Comparison of ENCODE assay signal across 23 cellular contexts in genomic region chr2:46648141-46648742, GRCh38. TPM values are rescaled to one million over a fixed set of nuclear protein-coding genes. Genes with fewer than 3 reads are reported as not detected.
DNase-seq lines count a peak whose midpoint lies in the region; ATAC-seq, FAIRE-seq and TF ChIP-seq lines count a peak whose summit lies in the region.
"Had no signal": no experiment of that assay in that cellular context is flagged by ENCODE, and none has a peak within 500 bp of the region (broad histone marks: within the 10 kb centered on the region; RNA-seq: fewer than 3 reads in every experiment).

No MANE protein-coding gene starts in this region.

- H3K4me2 ChIP-seq in K562 (ENCODE audit: insufficient read depth, low read length), result no peak overlapping the region

- in situ Hi-C loops in K562 (cut with MboI), result no loop called here

- H4K20me1 ChIP-seq in K562 (replicated peaks; ENCODE audit: control insufficient read depth, insufficient read depth, low read length), result no peaks in the 10 kb centered on the region

- POLR2A ChIA-PET in K562 (lab: Yijun Ruan, JAX), result interaction anchor here (1.7 kb wide), 1 partner anchor 237 kb away, joined by 4 read pairs; no protein-coding TSS in a partner anchor
- POLR2A ChIA-PET in activated CD8-positive, alpha-beta T cell treated with anti-CD3 and anti-CD28 coated beads for 36 hours (lab: Charles Lee), result no interaction called here

- H3K9me1 ChIP-seq in K562 (ENCODE audit: control insufficient read depth, insufficient read depth, low read length), result no peaks in the 10 kb centered on the region

- 28% methylated on average over 7 of the region's 7 CpGs for WGBS in K562 (ENCODE audit: insufficient coverage, low coverage, missing lambda C conversion rate)
- WGBS in prostate gland, result 11% methylated on average over 7 of the region's 7 CpGs

- no peaks in the 10 kb centered on the region; a peak in 1 of 5 replicates for H3K4me1 ChIP-seq in K562 (replicated peaks in 1 of 2; ENCODE audit: control insufficient read depth in 2 of 2, insufficient read depth in 2 of 2, low read length in 2 of 2)
- no peaks in the 10 kb centered on the region for H3K4me1 ChIP-seq in prostate gland (replicated peaks)
- H3K4me1 ChIP-seq in Peyer's patch, result no peaks in the 10 kb centered on the region

- H3K79me2 ChIP-seq in K562 (ENCODE audit: control insufficient read depth, insufficient read depth, low read length), result no peaks in the 10 kb centered on the region

- H3K27me3 Mint-ChIP-seq in activated CD8-positive, alpha-beta T cell treated with anti-CD3 and anti-CD28 coated beads for 36 hours, result no peaks in the 10 kb centered on the region
- H3K27me3 Mint-ChIP-seq: natural killer cell treated with Interleukin-12 subunit alpha and Interleukin-12 subunit beta and Interleukin-15 and Interleukin-18, amount 100 ng/mL, for 72 hours; progenitor cell of endocrine pancreas; T-cell had no signal

- H3K4me1 Mint-ChIP-seq in activated CD8-positive, alpha-beta T cell treated with anti-CD3 and anti-CD28 coated beads for 36 hours (ENCODE audit: low read depth), result peaks cover 5% of the 10 kb centered on the region
- H3K4me1 Mint-ChIP-seq: T-cell had no signal

- H3K27ac Mint-ChIP-seq in activated CD8-positive, alpha-beta T cell treated with anti-CD3 and anti-CD28 coated beads for 36 hours, result no peak overlapping the region
- H3K27ac Mint-ChIP-seq: CD8-positive, alpha-beta T cell; HFFc6; natural killer cell treated with Interleukin-12 subunit alpha and Interleukin-12 subunit beta and Interleukin-15 and Interleukin-18, amount 100 ng/mL, for 72 hours; progenitor cell of endocrine pancreas; T-cell had no signal

- intact Hi-C loops in K562 (cut with micrococcal nuclease), result no loop called here
- intact Hi-C loops in prostate gland (cut with DNase I), result no loop called here
- intact Hi-C loops in activated CD8-positive, alpha-beta T cell treated with anti-CD3 and anti-CD28 coated beads for 36 hours (cut with micrococcal nuclease), result no loop called here

- TF ChIP-seq CTCF in K562 (IDR thresholded peaks at IDR 0.05 in 2 of 3, conservative IDR thresholded peaks at IDR 0.05 in 1 of 3; ENCODE audit: insufficient read depth in 2 of 3, low read depth in 1 of 3, low read length in 3 of 3) (no peak), fibroblast of villous mesenchyme (IDR thresholded peaks at IDR 0.05; ENCODE audit: insufficient read depth, low read depth, low read length) (no peak), prostate gland (IDR thresholded peaks at IDR 0.05) (no peak), Peyer's patch (IDR thresholded peaks at IDR 0.05) (no peak)
- no peak for TF ChIP-seq CTCF in activated CD8-positive, alpha-beta T cell treated with anti-CD3 and anti-CD28 coated beads for 36 hours (IDR thresholded peaks at IDR 0.05)

- H3K4me3 ChIP-seq in K562, result no peak overlapping the region
- no peak overlapping the region for H3K4me3 ChIP-seq in fibroblast of villous mesenchyme (ENCODE audit: low read depth, low read length)
- H3K4me3 ChIP-seq in prostate gland, result no peak overlapping the region
- H3K4me3 ChIP-seq in Peyer's patch, result no peak overlapping the region
- H3K4me3 ChIP-seq: vagina had no signal

- H3K36me3 ChIP-seq in K562 (ENCODE audit: control insufficient read depth, insufficient read depth, low read length) (no peaks in the 10 kb centered on the region), prostate gland (no peaks in the 10 kb centered on the region), Peyer's patch (no peaks in the 10 kb centered on the region)
- H3K36me3 ChIP-seq: vagina had no signal

- no peak overlapping the region for H3K9ac ChIP-seq in K562 (ENCODE audit: insufficient read depth in 1 of 2, low read depth in 2 of 2, low read length in 2 of 2)

- TF ChIP-seq EP300 in K562 (IDR thresholded peaks at IDR 0.05; ENCODE audit: low read length), result no peak

- DNase-seq in DMS 273 treated with DMSO at 0.1 percent for 48 hours (lab: John Stamatoyannopoulos, UW) (peak; percentile 35), K562 (ENCODE audit: extremely low read depth in 1 of 4, low spot score in 3 of 4) (no peak), fibroblast of villous mesenchyme (ENCODE audit: low read depth) (peak; percentile 90), prostate gland (ENCODE audit: low spot score) (peak; percentile 59), HUDEP-2 (lab: John Stamatoyannopoulos, UW; ENCODE audit: unreplicated experiment in 76 of 76) (no peak), HTR-8/SVneo (ENCODE audit: insufficient read length, low spot score) (no peak), Peyer's patch (no peak)
- no peak for DNase-seq in activated CD8-positive, alpha-beta T cell treated with anti-CD3 and anti-CD28 coated beads for 36 hours
- DNase-seq: activated CD4-positive, alpha-beta T cell treated with anti-CD3 and anti-CD28 coated beads, Interleukin-2, amount 50 U/mL, for 48 hours; activated naive CD4-positive, alpha-beta T cell; CD8-positive, alpha-beta T cell; DND-41; effector CD8-positive, alpha-beta T cell; foreskin keratinocyte; HFFc6; NCI-H1105; NCI-H524 treated with DMSO at 0.1 percent for 48 hours; SHP77 treated with DMSO at 0.1 percent for 48 hours; stimulated activated CD4-positive, alpha-beta T cell treated with anti-CD3 and anti-CD28 coated beads, Interleukin-4, amount 100 ng/mL, for 24 hours; T-cell had no signal

- CTCF ChIA-PET in K562 (lab: Yijun Ruan, JAX; ENCODE audit: low intra/inter-chr PET ratio), result interaction anchor here (0.9 kb wide), 1 partner anchor 29 kb away, joined by 4 read pairs; no protein-coding TSS in a partner anchor
- CTCF ChIA-PET in activated CD8-positive, alpha-beta T cell treated with anti-CD3 and anti-CD28 coated beads for 36 hours (lab: Charles Lee), result interaction anchor here (1.1 to 1.2 kb wide), 2 partner anchors 13 to 19 kb away, joined by 3 read pairs; no protein-coding TSS in a partner anchor

- no peak overlapping the region for H3K27ac ChIP-seq in K562 (ENCODE audit: extremely low read depth, low read depth, low read length)
- H3K27ac ChIP-seq in prostate gland, result no peak overlapping the region
- no peak overlapping the region for H3K27ac ChIP-seq in Peyer's patch
- H3K27ac ChIP-seq: foreskin keratinocyte, vagina had no signal

- TF ChIP-seq POLR2A in K562 (conservative IDR thresholded peaks at IDR 0.05) (no peak), prostate gland (IDR thresholded peaks at IDR 0.05) (no peak), Peyer's patch (IDR thresholded peaks at IDR 0.05) (no peak)

- no peaks in the 10 kb centered on the region for H3K9me3 Mint-ChIP-seq in activated CD8-positive, alpha-beta T cell treated with anti-CD3 and anti-CD28 coated beads for 36 hours
- H3K9me3 Mint-ChIP-seq: CD8-positive, alpha-beta T cell; natural killer cell treated with Interleukin-12 subunit alpha and Interleukin-12 subunit beta and Interleukin-15 and Interleukin-18, amount 100 ng/mL, for 72 hours had no signal

- ATAC-seq in K562, result no peak
- no peak for ATAC-seq in activated CD8-positive, alpha-beta T cell treated with anti-CD3 and anti-CD28 coated beads for 36 hours
- ATAC-seq: CD8-positive, alpha-beta T cell; foreskin keratinocyte; natural killer cell treated with Interleukin-12 subunit alpha and Interleukin-12 subunit beta and Interleukin-15 and Interleukin-18, amount 100 ng/mL, for 72 hours; T-cell had no signal

- no peak overlapping the region for H2AFZ ChIP-seq in K562 (ENCODE audit: low read depth, low read length)

- TF ChIP-seq RAD21 in K562 (CRISPR knock-in tag; conservative IDR thresholded peaks at IDR 0.05 in 1 of 2, IDR thresholded peaks at IDR 0.05 in 1 of 2), result no peak

- H3K9me3 ChIP-seq in K562 (replicated peaks; ENCODE audit: control insufficient read depth, insufficient read depth, low read depth, low read length) (no peaks in the 10 kb centered on the region), prostate gland (no peaks in the 10 kb centered on the region), Peyer's patch (no peaks in the 10 kb centered on the region)
- H3K9me3 ChIP-seq: vagina had no signal

- FAIRE-seq in K562 (lab: Jason Lieb, UNC) (no peak), HTR-8/SVneo (lab: Jason Lieb, UNC) (no peak)

- BruUV-seq in K562 (replicated peaks; lab: Mats Ljungman, UMichigan), result no TSS peak

- no peaks in the 10 kb centered on the region for H3K36me3 Mint-ChIP-seq in activated CD8-positive, alpha-beta T cell treated with anti-CD3 and anti-CD28 coated beads for 36 hours (ENCODE audit: low read depth)
- H3K36me3 Mint-ChIP-seq: natural killer cell treated with Interleukin-12 subunit alpha and Interleukin-12 subunit beta and Interleukin-15 and Interleukin-18, amount 100 ng/mL, for 72 hours had no signal

- H3K4me3 Mint-ChIP-seq in activated CD8-positive, alpha-beta T cell treated with anti-CD3 and anti-CD28 coated beads for 36 hours, result no peak overlapping the region
- H3K4me3 Mint-ChIP-seq: CD8-positive, alpha-beta T cell; HFFc6; natural killer cell treated with Interleukin-12 subunit alpha and Interleukin-12 subunit beta and Interleukin-15 and Interleukin-18, amount 100 ng/mL, for 72 hours; T-cell had no signal

- H3K27me3 ChIP-seq in K562 (ENCODE audit: control insufficient read depth in 2 of 2, insufficient read depth in 2 of 2, low read length in 2 of 2), result peaks cover 5 to 7% of the 10 kb centered on the region in 2 experiments; a peak in 1 of 5 replicates
- H3K27me3 ChIP-seq in prostate gland (replicated peaks; ENCODE audit: insufficient read depth), result no peaks in the 10 kb centered on the region
- no peaks in the 10 kb centered on the region for H3K27me3 ChIP-seq in Peyer's patch
- H3K27me3 ChIP-seq: vagina had no signal

RNA-seq across cellular contexts. Expression of gene CRIPT, which starts 31.2 kb away (rescaled TPM):
- 5.1 and 13.1 TPM in 2 replicates for total RNA-seq in K562 (2011; cell fraction: chromatin; rRNA removed; ENCODE audit: low replicate concordance)
- 2.9 and 3.3 TPM in 2 replicates for total RNA-seq in K562 (2011; cell fraction: nucleolus; rRNA removed)
- total RNA-seq in K562 (2011; cell fraction: nucleoplasm; rRNA removed), result 8.1 and 16.0 TPM in 2 replicates
- total RNA-seq in K562 (2014; rRNA removed) (5.6 and 6.9 TPM in 2 replicates), K562 (2014; rRNA removed; fragmentation: Illumina TruSeq; extraction: Trizol) (15.7 and 17.5 TPM in 2 replicates), K562 (2015; rRNA removed; fragmentation: Illumina TruSeq; extraction: Trizol) (8.3 and 10.5 TPM in 2 replicates), K562 (2021) (11.6 and 12.0 TPM in 2 replicates), fibroblast of villous mesenchyme (16.1 and 27.2 TPM in 2 replicates), prostate gland (10 to 100 TPM; 16.9 to 18.6 TPM), Peyer's patch (10 to 100 TPM in 3 of 4 donors, 1 to 10 TPM in 1; 9.9 to 18.2 (median 13.1) TPM)
- polyA plus RNA-seq in K562 (2011; rRNA removed) (9.7 and 13.6 TPM in 2 replicates), K562 (2014; fragmentation: Illumina TruSeq; extraction: Trizol) (11.9 and 12.8 TPM in 2 replicates), K562 (2014; fragmentation: Nextera tagmentation; extraction: Ambion mirVana) (10 to 100 TPM; 29.1 to 33.9 TPM), K562 (2014; rRNA removed) (10.2 and 11.1 TPM in 2 replicates)
- polyA plus RNA-seq in K562 (2011; cell fraction: cytosol; rRNA removed), result 1.6 and 4.8 TPM in 2 replicates
- polyA plus RNA-seq in K562 (2011; cell fraction: nucleus; rRNA removed), result 1.6 and 2.6 TPM in 2 replicates
- polyA plus RNA-seq in K562 (2012), result 12.3 and 19.7 TPM in 2 replicates
- 8.3 and 9.6 TPM in 2 replicates for polyA minus RNA-seq in K562 (2011; rRNA and poly(A)+ RNA removed)
- polyA minus RNA-seq in K562 (2011; cell fraction: cytosol; rRNA and poly(A)+ RNA removed), result 2.6 and 5.5 TPM in 2 replicates
- 4.3 and 6.3 TPM in 2 replicates for polyA minus RNA-seq in K562 (2011; cell fraction: nucleus; rRNA and poly(A)+ RNA removed)
- total RNA-seq in activated CD8-positive, alpha-beta T cell treated with anti-CD3 and anti-CD28 coated beads for 36 hours, result 1 to 10 TPM; 8.1 to 8.4 TPM

RNA-seq across cellular contexts. Expression of gene PIGF, which starts 31.4 kb away (rescaled TPM):
- total RNA-seq in K562 (2011; cell fraction: chromatin; rRNA removed; ENCODE audit: low replicate concordance), result 38.1 and 70.8 TPM in 2 replicates
- total RNA-seq in K562 (2011; cell fraction: nucleolus; rRNA removed), result 27.5 and 34.0 TPM in 2 replicates
- total RNA-seq in K562 (2011; cell fraction: nucleoplasm; rRNA removed), result 49.3 and 65.3 TPM in 2 replicates
- total RNA-seq in K562 (2014; rRNA removed) (10.9 and 14.0 TPM in 2 replicates), K562 (2014; rRNA removed; fragmentation: Illumina TruSeq; extraction: Trizol) (27.1 and 28.9 TPM in 2 replicates), K562 (2015; rRNA removed; fragmentation: Illumina TruSeq; extraction: Trizol) (16.9 and 17.3 TPM in 2 replicates), K562 (2021) (22.9 TPM in 2 replicates), fibroblast of villous mesenchyme (16.8 and 32.0 TPM in 2 replicates), prostate gland (10 to 100 TPM; 21.9 to 26.6 TPM), Peyer's patch (10 to 100 TPM; 11.6 to 22.1 (median 20.0) TPM)
- polyA plus RNA-seq in K562 (2011; rRNA removed) (74.6 and 77.6 TPM in 2 replicates), K562 (2014; fragmentation: Illumina TruSeq; extraction: Trizol) (23.5 and 24.2 TPM in 2 replicates), K562 (2014; fragmentation: Nextera tagmentation; extraction: Ambion mirVana) (10 to 100 TPM; 82.3 to 83.9 TPM), K562 (2014; rRNA removed) (21.9 and 33.0 TPM in 2 replicates)
- polyA plus RNA-seq in K562 (2011; cell fraction: cytosol; rRNA removed), result 13.9 and 37.9 TPM in 2 replicates
- 37.5 and 52.6 TPM in 2 replicates for polyA plus RNA-seq in K562 (2011; cell fraction: nucleus; rRNA removed)
- polyA plus RNA-seq in K562 (2012), result 23.5 and 26.5 TPM in 2 replicates
- 36.3 and 37.4 TPM in 2 replicates for polyA minus RNA-seq in K562 (2011; rRNA and poly(A)+ RNA removed)
- polyA minus RNA-seq in K562 (2011; cell fraction: cytosol; rRNA and poly(A)+ RNA removed), result 12.1 and 13.9 TPM in 2 replicates
- polyA minus RNA-seq in K562 (2011; cell fraction: nucleus; rRNA and poly(A)+ RNA removed), result 37.8 and 57.2 TPM in 2 replicates
- total RNA-seq in activated CD8-positive, alpha-beta T cell treated with anti-CD3 and anti-CD28 coated beads for 36 hours, result 10 to 100 TPM; 27.2 to 27.7 TPM

RNA-seq across cellular contexts. Expression of gene SOCS5, which starts 50.9 kb away (rescaled TPM):
- 6.9 and 18.0 TPM in 2 replicates for total RNA-seq in K562 (2011; cell fraction: chromatin; rRNA removed; ENCODE audit: low replicate concordance)
- total RNA-seq in K562 (2011; cell fraction: nucleolus; rRNA removed), result 3.7 and 4.7 TPM in 2 replicates
- 9.4 and 12.9 TPM in 2 replicates for total RNA-seq in K562 (2011; cell fraction: nucleoplasm; rRNA removed)
- total RNA-seq in K562 (2014; rRNA removed), result 3.7 and 4.3 TPM in 2 replicates
- 6.1 and 6.7 TPM in 2 replicates for total RNA-seq in K562 (2014; rRNA removed; fragmentation: Illumina TruSeq; extraction: Trizol)
- total RNA-seq in K562 (2015; rRNA removed; fragmentation: Illumina TruSeq; extraction: Trizol), result 4.9 and 6.5 TPM in 2 replicates
- 5.2 and 6.3 TPM in 2 replicates for total RNA-seq in K562 (2021)
- 7.9 and 9.2 TPM in 2 replicates for polyA plus RNA-seq in K562 (2011; rRNA removed)
- 2.5 and 4.7 TPM in 2 replicates for polyA plus RNA-seq in K562 (2011; cell fraction: cytosol; rRNA removed)
- polyA plus RNA-seq in K562 (2011; cell fraction: nucleus; rRNA removed), result 5.5 and 6.0 TPM in 2 replicates
- polyA plus RNA-seq in K562 (2012), result 4.3 and 4.5 TPM in 2 replicates
- 4.9 and 6.5 TPM in 2 replicates for polyA plus RNA-seq in K562 (2014; fragmentation: Illumina TruSeq; extraction: Trizol)
- polyA plus RNA-seq in K562 (2014; fragmentation: Nextera tagmentation; extraction: Ambion mirVana), result 1 to 10 TPM; 1.6 to 1.9 TPM
- 5.2 and 6.0 TPM in 2 replicates for polyA plus RNA-seq in K562 (2014; rRNA removed)
- 14.7 and 16.9 TPM in 2 replicates for polyA minus RNA-seq in K562 (2011; rRNA and poly(A)+ RNA removed)
- polyA minus RNA-seq in K562 (2011; cell fraction: cytosol; rRNA and poly(A)+ RNA removed), result 4.6 and 6.0 TPM in 2 replicates
- polyA minus RNA-seq in K562 (2011; cell fraction: nucleus; rRNA and poly(A)+ RNA removed), result 5.1 and 8.7 TPM in 2 replicates
- 86.0 and 220 TPM in 2 replicates for total RNA-seq in fibroblast of villous mesenchyme
- 10 to 100 TPM; 18.8 to 30.0 TPM for total RNA-seq in prostate gland
- 1 to 10 TPM; 5.2 to 5.3 TPM for total RNA-seq in activated CD8-positive, alpha-beta T cell treated with anti-CD3 and anti-CD28 coated beads for 36 hours
- total RNA-seq in Peyer's patch, result 10 to 100 TPM; 15.1 to 35.5 (median 17.0) TPM

Comparison
In these comparisons a context has a peak if more than half of its experiments do, and no peak if none do; other contexts are left out.
1. DNase-seq: peak in DMS 273 treated with DMSO at 0.1 percent for 48 hours (single experiment), fibroblast of villous mesenchyme (single experiment) and prostate gland (single experiment); none in K562 (0 of 4), HUDEP-2 (0 of 76), activated CD8-positive, alpha-beta T cell treated with anti-CD3 and anti-CD28 coated beads for 36 hours (single experiment), HTR-8/SVneo (single experiment) and Peyer's patch (0 of 3).